In the genomic region with DNA sequence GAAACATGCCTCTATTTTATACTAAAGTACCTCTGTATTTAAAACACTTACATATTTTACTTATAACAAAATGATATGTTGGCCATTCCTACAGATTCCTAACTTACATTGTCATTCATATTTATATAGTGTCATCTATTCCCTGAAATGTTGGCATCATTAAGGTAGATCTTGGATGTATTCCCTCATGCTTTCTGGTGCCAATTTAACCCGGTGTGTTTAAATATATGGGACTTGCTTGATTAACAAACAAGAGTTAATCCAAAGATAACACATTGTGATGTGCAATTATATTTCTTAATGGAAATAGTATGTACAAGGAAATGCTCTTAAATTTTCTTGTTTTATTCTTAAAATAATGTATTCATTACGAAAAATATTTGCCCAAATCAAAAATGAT, we compare ENCODE assay signal across 26 cellular contexts.
DNase-seq lines count a peak whose midpoint lies in the region; ATAC-seq and TF ChIP-seq lines count a peak whose summit lies in the region.
"Had no signal": no experiment of that assay in that cellular context is flagged by ENCODE, and none has a peak within 500 bp of the region (broad histone marks: within the 10 kb centered on the region; RNA-seq: fewer than 3 reads in every experiment).

No MANE protein-coding gene starts in this region.

- no peaks in the 10 kb centered on the region for H3K27me3 Mint-ChIP-seq in osteocyte (ENCODE audit: unreplicated experiment)
- H3K27me3 Mint-ChIP-seq: CD4-positive, alpha-beta memory T cell; CD4-positive, CD25-positive, alpha-beta regulatory T cell; CD8-positive, alpha-beta memory T cell had no signal

- no peaks in the 10 kb centered on the region for H3K9me3 Mint-ChIP-seq in osteocyte (ENCODE audit: unreplicated experiment)

- ATAC-seq in GM21576 (IDR thresholded peaks at IDR 0.05; ENCODE audit: unreplicated experiment) (no peak), HG02970 (IDR thresholded peaks at IDR 0.05; ENCODE audit: low FRiP score, unreplicated experiment) (no peak)
- ATAC-seq: GM12878 had no signal

- DNase-seq in NCI-H2029 (lab: John Stamatoyannopoulos, UW) (peak; percentile 17), NCI-H2029 treated with DMSO at 0.1 percent for 48 hours (lab: John Stamatoyannopoulos, UW) (no peak), NCI-H446 (lab: John Stamatoyannopoulos, UW) (peak; percentile 86 to 93), osteocyte (ENCODE audit: extremely low spot score, unreplicated experiment) (no peak)
- DNase-seq: 8988T; ACHN; BE2C; C1 segment of cervical spinal cord; CD4-positive, alpha-beta memory T cell; CD4-positive, CD25-positive, alpha-beta regulatory T cell; CD8-positive, alpha-beta memory T cell; COR-L47; DMS 273 treated with DMSO at 0.1 percent for 48 hours; DMS153; DMS53; DMS79; DND-41; EL; GDM1 had no signal

- no peak overlapping the region for H3K27ac Mint-ChIP-seq in osteocyte (ENCODE audit: unreplicated experiment)
- H3K27ac Mint-ChIP-seq: CD14-positive monocyte; CD4-positive, alpha-beta memory T cell; CD4-positive, CD25-positive, alpha-beta regulatory T cell; CD8-positive, alpha-beta memory T cell had no signal

- no peak for TF ChIP-seq CTCF in 22Rv1 (IDR thresholded peaks at IDR 0.05)
- no peak for TF ChIP-seq CTCF in VCaP (conservative IDR thresholded peaks at IDR 0.05)
- no peak for TF ChIP-seq CTCF in osteocyte (IDR thresholded peaks at IDR 0.05)

- no peak overlapping the region for H3K4me3 Mint-ChIP-seq in osteocyte (ENCODE audit: unreplicated experiment)
- H3K4me3 Mint-ChIP-seq: CD14-positive monocyte; CD4-positive, alpha-beta memory T cell; CD4-positive, CD25-positive, alpha-beta regulatory T cell; CD8-positive, alpha-beta memory T cell had no signal

- peaks cover 15% of the 10 kb centered on the region for H3K4me1 Mint-ChIP-seq in osteocyte (ENCODE audit: unreplicated experiment)
- H3K4me1 Mint-ChIP-seq: CD14-positive monocyte; CD4-positive, alpha-beta memory T cell; CD4-positive, CD25-positive, alpha-beta regulatory T cell; CD8-positive, alpha-beta memory T cell had no signal

- no peaks in the 10 kb centered on the region for H3K36me3 Mint-ChIP-seq in osteocyte (ENCODE audit: unreplicated experiment)
- H3K36me3 Mint-ChIP-seq: CD14-positive monocyte; CD4-positive, alpha-beta memory T cell; CD4-positive, CD25-positive, alpha-beta regulatory T cell; CD8-positive, alpha-beta memory T cell had no signal

- peak overlapping the region; percentile 85 for H3K27ac ChIP-seq in 22Rv1
- peak overlapping the region; percentile 16; the same call in 1 of the 2 replicates for H3K27ac ChIP-seq in VCaP
- H3K27ac ChIP-seq: BLaER1 had no signal

Comparison
In these comparisons a context has a peak if more than half of its experiments do, and no peak if none do; other contexts are left out.
1. DNase-seq: peak in NCI-H2029 (single experiment) and NCI-H446 (2 of 2); none in NCI-H2029 treated with DMSO at 0.1 percent for 48 hours (single experiment) and osteocyte (single experiment).